Comparison of ENCODE assay signal across 8 cellular contexts in the genomic region with DNA sequence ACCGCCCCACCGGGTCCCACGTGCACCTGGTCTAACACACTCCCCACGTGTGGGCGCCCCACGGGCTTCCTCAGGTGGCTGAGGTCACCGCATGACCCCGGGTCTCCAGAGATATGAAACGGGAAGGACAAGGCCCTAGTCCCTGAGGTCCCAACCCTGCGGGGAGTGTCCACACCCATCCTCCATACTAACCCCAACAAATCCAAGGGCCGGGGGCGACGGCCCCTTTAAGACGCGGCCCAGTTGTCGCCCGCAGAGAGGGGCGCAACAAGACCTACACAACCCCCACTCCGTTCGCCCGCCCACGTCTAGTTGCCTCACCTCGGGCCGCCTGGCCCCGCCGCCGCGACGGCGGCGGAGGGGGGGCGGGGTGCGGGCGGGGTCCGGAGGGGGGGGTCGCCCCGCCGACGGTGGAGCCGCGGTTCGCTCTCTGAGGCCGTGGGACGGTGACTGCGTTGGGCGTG. TPM values are rescaled to one million over a fixed set of nuclear protein-coding genes. Genes with fewer than 3 reads are reported as not detected.
DNase-seq lines count a peak whose midpoint lies in the region; ATAC-seq and TF ChIP-seq lines count a peak whose summit lies in the region.

No MANE protein-coding gene starts in this region.

- H3K27me3 ChIP-seq in CD8-positive, alpha-beta T cell (ENCODE audit: insufficient read depth, low read length), result no peaks in the 10 kb centered on the region
- no peaks in the 10 kb centered on the region for H3K27me3 ChIP-seq in HL-60 (ENCODE audit: insufficient read depth, poor library complexity, severe bottlenecking)
- no peaks in the 10 kb centered on the region for H3K27me3 ChIP-seq in adrenal gland
- no peaks in the 10 kb centered on the region for H3K27me3 ChIP-seq in hepatocyte

- H2AFZ ChIP-seq in hepatocyte, result peak overlapping the region; percentile 53

- intact Hi-C loops in CD8-positive, alpha-beta T cell (cut with DNase I, micrococcal nuclease), result loop anchor here (1.0 to 10.0 kb wide), 20 partner anchors 116 to 1333 kb away; a partner anchor contains a TSS
- intact Hi-C loops in adrenal gland (cut with DNase I) (no loop called here), sciatic nerve (cut with DNase I) (no loop called here)

- ATAC-seq in CD8-positive, alpha-beta T cell, result peak; percentile 65
- ATAC-seq in GM19455 (IDR thresholded peaks at IDR 0.05; ENCODE audit: unreplicated experiment), result peak; percentile 46
- peak; percentile 57 for ATAC-seq in sciatic nerve

- TF ChIP-seq POLR2A in adrenal gland (IDR thresholded peaks at IDR 0.05), result no peak

- H3K27ac ChIP-seq in CD8-positive, alpha-beta T cell (ENCODE audit: low read depth, low read length), result peak overlapping the region; percentile 83
- peak overlapping the region; percentile 98 for H3K27ac ChIP-seq in HL-60 (replicated peaks)
- peak overlapping the region; percentile 97 to 100 (median 100) for H3K27ac ChIP-seq in adrenal gland
- peak overlapping the region; percentile 98 for H3K27ac ChIP-seq in hepatocyte

- no peaks in the 10 kb centered on the region for H3K9me3 Mint-ChIP-seq in CD8-positive, alpha-beta T cell

- peaks cover 56% of the 10 kb centered on the region for H3K79me2 ChIP-seq in hepatocyte

- peak overlapping the region; percentile 68 for H3K4me3 ChIP-seq in CD8-positive, alpha-beta T cell (ENCODE audit: low read depth, low read length)
- H3K4me3 ChIP-seq in HL-60 (replicated peaks; ENCODE audit: insufficient read depth, low read length) (peak overlapping the region; percentile 89), adrenal gland (peak overlapping the region; percentile 90 to 100 (median 94)), hepatocyte (peak overlapping the region; percentile 62)

- H3K4me1 Mint-ChIP-seq in CD8-positive, alpha-beta T cell (ENCODE audit: low read depth), result peaks cover 28% of the 10 kb centered on the region

- H3K4me2 ChIP-seq in hepatocyte, result peak overlapping the region; percentile 88

- peaks cover 15% of the 10 kb centered on the region for H3K4me1 ChIP-seq in CD8-positive, alpha-beta T cell (ENCODE audit: insufficient read depth, low read length)
- H3K4me1 ChIP-seq in adrenal gland (replicated peaks in 1 of 2) (peaks cover 11 to 15% of the 10 kb centered on the region in 2 donors), hepatocyte (ENCODE audit: insufficient read depth) (peaks cover 11% of the 10 kb centered on the region)

- 0 to 1% (median 0%) methylated on average over 16 to 46 of the region's 46 CpGs; no CpG with 5 or more reads in 1 of the 4 donors for WGBS in adrenal gland, 4 donors
- 3% methylated on average over 22 of the region's 46 CpGs for WGBS in hepatocyte (ENCODE audit: low lambda C conversion rate, missing lambda C conversion rate)

- H3K9me2 ChIP-seq in hepatocyte (replicated peaks; ENCODE audit: insufficient read depth), result no peaks in the 10 kb centered on the region

- H3K27me3 Mint-ChIP-seq in CD8-positive, alpha-beta T cell (ENCODE audit: low read depth), result no peaks in the 10 kb centered on the region

- DNase-seq in CD8-positive, alpha-beta T cell, result peak; percentile 33 to 75 (median 63)
- DNase-seq in HL-60 (ENCODE audit: low read depth in 1 of 2, low spot score in 1 of 2), result peak; percentile 66 to 78
- DNase-seq in T follicular helper cell (ENCODE audit: low read depth), result peak; percentile 59
- DNase-seq in adrenal gland, result peak; percentile 68 to 79 (median 71)
- peak; percentile 86 for DNase-seq in hepatocyte (ENCODE audit: low spot score)
- DNase-seq in sciatic nerve (ENCODE audit: low spot score), result peak; percentile 76
- DNase-seq in islet precursor cell, result no peak

- no peaks in the 10 kb centered on the region for H3K36me3 ChIP-seq in CD8-positive, alpha-beta T cell (ENCODE audit: insufficient read depth, low read length)
- H3K36me3 ChIP-seq in adrenal gland (replicated peaks in 1 of 2) (peaks cover 0 to 5% of the 10 kb centered on the region in 2 donors), hepatocyte (replicated peaks; ENCODE audit: insufficient read depth, low read depth) (no peaks in the 10 kb centered on the region)

- CTCF ChIA-PET in CD8-positive, alpha-beta T cell (lab: Charles Lee), result interaction anchor here (1.2 kb wide), 1 partner anchor 12 kb away, joined by 4 read pairs; no protein-coding TSS in a partner anchor

- no peak for TF ChIP-seq CTCF in CD8-positive, alpha-beta T cell (IDR thresholded peaks at IDR 0.05)
- TF ChIP-seq CTCF in HL-60 (IDR thresholded peaks at IDR 0.05; ENCODE audit: insufficient read depth, low read length) (no peak), adrenal gland (IDR thresholded peaks at IDR 0.05) (no peak), hepatocyte (IDR thresholded peaks at IDR 0.05; ENCODE audit: poor library complexity) (no peak)

- no peaks in the 10 kb centered on the region for H3K9me3 ChIP-seq in CD8-positive, alpha-beta T cell (ENCODE audit: low read length)
- H3K9me3 ChIP-seq in adrenal gland (replicated peaks in 1 of 3) (no peaks in the 10 kb centered on the region), hepatocyte (ENCODE audit: low read depth) (no peaks in the 10 kb centered on the region)

- H3K36me3 Mint-ChIP-seq in CD8-positive, alpha-beta T cell, result peaks cover 14% of the 10 kb centered on the region

- POLR2A ChIA-PET in CD8-positive, alpha-beta T cell (lab: Charles Lee), result interaction anchor here (1.0 to 1.8 kb wide), 7 partner anchors 10 to 550 kb away, joined by 3 to 9 read pairs (median 3); a partner anchor contains a TSS

- H3K27ac Mint-ChIP-seq in CD8-positive, alpha-beta T cell, result peak overlapping the region; percentile 99

- H3K4me3 Mint-ChIP-seq in CD8-positive, alpha-beta T cell, result peak overlapping the region; percentile 96

- H4K20me1 ChIP-seq in hepatocyte (ENCODE audit: insufficient read depth, poor library complexity, severe bottlenecking), result peaks cover 4% of the 10 kb centered on the region

RNA-seq across cellular contexts. Expression of a gene that starts 0.4 kb away (rescaled TPM):
- 10 to 100 TPM; 19.7 to 24.2 TPM for total RNA-seq in CD8-positive, alpha-beta T cell
- 10 to 100 TPM; 16.7 to 25.0 (median 17.7) TPM for total RNA-seq in adrenal gland
- 10 to 100 TPM in 1 of 3 donors, 1 to 10 TPM in 2; 5.4 to 20.6 (median 5.9) TPM for polyA plus RNA-seq in adrenal gland
- total RNA-seq in hepatocyte, result 9.3 and 15.5 TPM in 2 replicates
- polyA plus RNA-seq in hepatocyte, result 4.5 and 5.2 TPM in 2 replicates
- total RNA-seq in sciatic nerve, result 30.2 TPM

Comparison
In these comparisons a context has a peak if more than half of its experiments do, and no peak if none do; other contexts are left out.
1. intact Hi-C loops: an anchor here in CD8-positive, alpha-beta T cell (1.0 to 10.0 kb wide); none called in adrenal gland and sciatic nerve.